Comparison of ENCODE assay signal across 26 cellular contexts in genomic region chr10:128704716-128705115, GRCh38.
"Had no signal": no experiment of that assay in that cellular context is flagged by ENCODE, and none has a peak within 500 bp of the region (broad histone marks: within the 10 kb centered on the region; RNA-seq: fewer than 3 reads in every experiment).

No MANE protein-coding gene starts in this region.

- H3K36me3 ChIP-seq: cardiac muscle cell, SJCRH30, WERI-Rb-1 had no signal

- H3K4me3 Mint-ChIP-seq: activated CD4-positive, alpha-beta T cell treated with anti-CD3 and anti-CD28 coated beads, Interleukin-2, amount 10 ng/mL, durations not matched to agents 24 days and 14 days; activated CD8-positive, alpha-beta T cell treated with anti-CD3 and anti-CD28 coated beads for 36 hours; activated naive CD4-positive, alpha-beta T cell treated with anti-CD3 and anti-CD28 coated beads, Interleukin-2, amount 50 U/mL, for 24 hours; activated naive CD8-positive, alpha-beta T cell treated with anti-CD3 and anti-CD28 coated beads, Interleukin-2, amount 10 ng/mL, durations not matched to agents 7 days and 5 days; activated T-cell treated with anti-CD3 and anti-CD28 coated beads, Interleukin-2, amount 50 U/mL, for 24 hours; brain; central memory CD8-positive, alpha-beta T cell had no signal

- H3K9me3 ChIP-seq: SJCRH30 had no signal

- ATAC-seq: activated CD8-positive, alpha-beta T cell treated with anti-CD3 and anti-CD28 coated beads for 36 hours; K562 had no signal

- H3K9me3 Mint-ChIP-seq: activated CD4-positive, alpha-beta T cell treated with anti-CD3 and anti-CD28 coated beads, Interleukin-2, amount 10 ng/mL, durations not matched to agents 24 days and 14 days; activated CD8-positive, alpha-beta T cell treated with anti-CD3 and anti-CD28 coated beads for 36 hours; activated naive CD8-positive, alpha-beta T cell treated with anti-CD3 and anti-CD28 coated beads, Interleukin-2, amount 10 ng/mL, durations not matched to agents 7 days and 5 days; activated T-helper 2 cell treated with anti-CD3 and anti-CD28 coated beads, Interferon-gamma antibody, Interleukin-2, Interleukin-4, amounts not matched to agents 10 μg/mL and 5 μg/mL and 100 μg/mL, durations not matched to agents 14 hours and 24 hours and 36 hours; central memory CD8-positive, alpha-beta T cell had no signal

- DNase-seq: activated CD4-positive, alpha-beta T cell treated with anti-CD3 and anti-CD28 coated beads, Interleukin-2, amount 10 ng/mL, durations not matched to agents 24 days and 14 days; activated CD4-positive, alpha-beta T cell treated with anti-CD3 and anti-CD28 coated beads, Interleukin-2, amount 50 U/mL, for 4 hours; activated CD4-positive, CD25-positive, alpha-beta regulatory T cell; activated CD8-positive, alpha-beta T cell treated with anti-CD3 and anti-CD28 coated beads for 36 hours; activated gamma-delta T cell; activated naive CD4-positive, alpha-beta T cell treated with Interleukin-2 at 50 U/mL for 16 hours; activated naive CD8-positive, alpha-beta T cell treated with anti-CD3 and anti-CD28 coated beads, Interleukin-2, amount 10 ng/mL, durations not matched to agents 7 days and 5 days; activated T-cell treated with anti-CD3 and anti-CD28 coated beads, Interleukin-2, amount 50 U/mL, for 24 hours; NCI-H1105; NCI-H1436; NCI-H1694; NCI-H1930; NCI-H2081 treated with DMSO at 0.1 percent for 48 hours; NCI-H345; NCI-H524 treated with DMSO at 0.1 percent for 48 hours; SHP77; SJCRH30; T1000; WERI-Rb-1 had no signal

- H3K27ac Mint-ChIP-seq: activated CD4-positive, alpha-beta T cell treated with anti-CD3 and anti-CD28 coated beads, Interleukin-2, amount 10 ng/mL, durations not matched to agents 24 days and 14 days; activated CD8-positive, alpha-beta T cell treated with anti-CD3 and anti-CD28 coated beads for 36 hours; activated naive CD4-positive, alpha-beta T cell treated with anti-CD3 and anti-CD28 coated beads, Interleukin-2, amount 50 U/mL, for 24 hours; activated naive CD8-positive, alpha-beta T cell treated with anti-CD3 and anti-CD28 coated beads, Interleukin-2, amount 10 ng/mL, durations not matched to agents 7 days and 5 days; activated T-cell treated with anti-CD3 and anti-CD28 coated beads, Interleukin-2, amount 50 U/mL, for 24 hours; activated T-helper 2 cell treated with anti-CD3 and anti-CD28 coated beads, Interferon-gamma antibody, Interleukin-2, Interleukin-4, amounts not matched to agents 10 μg/mL and 5 μg/mL and 100 μg/mL, durations not matched to agents 14 hours and 24 hours and 36 hours had no signal

- H3K27me3 ChIP-seq: cardiac muscle cell, SJCRH30 had no signal

- H3K27ac ChIP-seq: cardiac muscle cell, SJCRH30, SK-N-MC, WERI-Rb-1 had no signal

- H3K27me3 Mint-ChIP-seq: central memory CD8-positive, alpha-beta T cell had no signal

- H3K4me1 ChIP-seq: SJCRH30 had no signal

- H3K4me3 ChIP-seq: cardiac muscle cell, K562, SJCRH30, SK-N-MC had no signal

- H3K4me1 Mint-ChIP-seq: activated CD4-positive, alpha-beta T cell treated with anti-CD3 and anti-CD28 coated beads, Interleukin-2, amount 10 ng/mL, durations not matched to agents 24 days and 14 days; activated naive CD4-positive, alpha-beta T cell treated with anti-CD3 and anti-CD28 coated beads, Interleukin-2, amount 50 U/mL, for 24 hours; activated naive CD8-positive, alpha-beta T cell treated with anti-CD3 and anti-CD28 coated beads, Interleukin-2, amount 10 ng/mL, durations not matched to agents 7 days and 5 days; central memory CD8-positive, alpha-beta T cell had no signal

- H3K36me3 Mint-ChIP-seq: activated naive CD4-positive, alpha-beta T cell treated with anti-CD3 and anti-CD28 coated beads, Interleukin-2, amount 50 U/mL, for 24 hours; activated naive CD8-positive, alpha-beta T cell treated with anti-CD3 and anti-CD28 coated beads, Interleukin-2, amount 10 ng/mL, durations not matched to agents 7 days and 5 days; brain had no signal
